ENCODE assay signal across 8 cellular contexts in the genomic region with DNA sequence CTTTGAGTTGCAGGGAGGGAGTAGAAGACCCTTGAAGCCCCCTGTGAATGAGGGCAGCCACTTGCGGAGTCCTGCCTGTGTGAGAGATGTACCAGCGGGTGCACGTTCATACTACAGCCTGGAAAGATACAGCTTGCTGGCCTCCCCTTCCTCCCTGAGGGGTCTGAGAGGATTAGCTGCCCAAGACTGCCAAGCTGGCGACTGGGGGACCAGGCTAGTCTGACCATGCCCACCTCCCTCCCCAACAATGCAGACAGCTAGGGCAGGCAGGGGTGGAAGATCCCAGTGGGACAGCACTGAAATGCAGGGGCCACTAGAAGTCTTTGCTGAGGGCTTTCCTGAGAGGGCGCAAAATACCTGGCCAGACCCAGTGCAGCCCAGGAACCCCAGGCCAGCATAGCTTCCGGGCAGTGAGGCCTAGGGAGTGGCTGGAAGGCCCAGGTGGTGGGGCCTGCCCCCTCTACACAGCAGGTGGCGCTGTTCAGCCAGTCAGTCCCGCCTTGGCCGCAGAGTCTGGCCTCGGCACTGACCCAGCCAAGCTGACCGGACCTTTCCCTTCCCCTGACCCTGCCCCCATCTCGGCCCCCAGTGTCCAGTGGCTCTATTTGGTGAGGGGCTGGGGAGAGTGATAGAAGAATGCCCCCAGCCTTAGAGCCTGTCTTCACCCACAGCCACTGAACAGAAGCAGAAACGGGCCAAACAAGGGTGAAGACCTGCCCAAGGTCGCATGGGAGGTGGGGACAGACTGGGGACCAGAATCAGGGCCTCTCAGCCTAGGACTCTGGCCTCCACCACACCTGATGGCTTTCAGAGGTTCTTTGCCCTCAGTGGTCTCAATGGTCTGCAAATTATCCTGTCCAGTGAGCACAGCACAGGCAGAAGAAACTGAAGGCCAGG. TPM values are rescaled to one million over a fixed set of nuclear protein-coding genes. Genes with fewer than 3 reads are reported as not detected.
DNase-seq lines count a peak whose midpoint lies in the region; ATAC-seq and TF ChIP-seq lines count a peak whose summit lies in the region.

No MANE protein-coding gene starts in this region.

- H4K20me1 ChIP-seq in PC-3 (ENCODE audit: low read length): no peaks in the 10 kb centered on the region
- H4K20me1 ChIP-seq in osteoblast (ENCODE audit: insufficient read depth, low read length): no peaks in the 10 kb centered on the region

- no peak overlapping the region for H3K27ac Mint-ChIP-seq in activated naive CD8-positive, alpha-beta T cell treated with anti-CD3 and anti-CD28 coated beads for 36 hours

- H3K79me2 ChIP-seq in PC-3 (ENCODE audit: low read length) (no peaks in the 10 kb centered on the region), osteoblast (ENCODE audit: insufficient read depth, low read length) (no peaks in the 10 kb centered on the region)

- H3K36me3 ChIP-seq in PC-3 (ENCODE audit: low read depth, low read length): peaks cover 4% of the 10 kb centered on the region; the same call in 1 of the 2 replicates
- no peaks in the 10 kb centered on the region for H3K36me3 ChIP-seq in osteoblast (ENCODE audit: insufficient read depth, low read length)

- no peak overlapping the region for H3K9ac ChIP-seq in PC-3 (ENCODE audit: low read length)

- H2AFZ ChIP-seq in PC-3 (ENCODE audit: low read length): peak overlapping the region; percentile 54
- H2AFZ ChIP-seq in osteoblast (ENCODE audit: low read length): no peak overlapping the region

- no peaks in the 10 kb centered on the region for H3K4me1 Mint-ChIP-seq in activated naive CD8-positive, alpha-beta T cell treated with anti-CD3 and anti-CD28 coated beads for 36 hours

- intact Hi-C loops in PC-3 (cut with micrococcal nuclease) (loop anchor here (1.0 to 5.0 kb wide), 2 partner anchors 29 to 360 kb away; no protein-coding TSS in a partner anchor), head of caudate nucleus (cut with DNase I) (loop anchor here (5.0 kb wide), 1 partner anchor 360 kb away; no protein-coding TSS in a partner anchor)

- H3K4me3 ChIP-seq in PC-3 (ENCODE audit: low read length): no peak overlapping the region
- no peak overlapping the region for H3K4me3 ChIP-seq in osteoblast (ENCODE audit: insufficient read depth, low read length)

- peak; percentile 89 for DNase-seq in GM10248 (ENCODE audit: extremely low spot score)
- DNase-seq in PC-3: peak; percentile 78
- DNase-seq in activated naive CD8-positive, alpha-beta T cell treated with anti-CD3 and anti-CD28 coated beads for 36 hours: peak; percentile 50
- peak; percentile 73 to 97 (median 90) for DNase-seq in head of caudate nucleus
- peak; percentile 99 for DNase-seq in osteoblast (ENCODE audit: insufficient read length, low spot score, missing footprints)

- POLR2A ChIA-PET in GM10248 (lab: Yijun Ruan, JAX) (no interaction called here), PC-3 (lab: Charles Lee; ENCODE audit: unreplicated experiment) (no interaction called here)

- TF ChIP-seq CTCF in GM10248 (IDR thresholded peaks at IDR 0.05; ENCODE audit: control extremely low read depth, extremely low read depth, low read depth, missing control alignments) (peak; percentile 94), PC-3 (conservative IDR thresholded peaks at IDR 0.05; ENCODE audit: low read depth, low read length) (peak; percentile 96), osteoblast (IDR thresholded peaks at IDR 0.05; ENCODE audit: extremely low read depth, low read depth, low read length) (peak; percentile 90)

- H3K27me3 ChIP-seq in PC-3 (ENCODE audit: low read length) (no peaks in the 10 kb centered on the region), osteoblast (ENCODE audit: insufficient read depth, low read length) (peaks cover 4% of the 10 kb centered on the region)

- H3K4me3 Mint-ChIP-seq in activated naive CD8-positive, alpha-beta T cell treated with anti-CD3 and anti-CD28 coated beads for 36 hours: no peak overlapping the region

- H3K9me3 Mint-ChIP-seq in activated naive CD8-positive, alpha-beta T cell treated with anti-CD3 and anti-CD28 coated beads for 36 hours: no peaks in the 10 kb centered on the region

- ATAC-seq in HG02798 (IDR thresholded peaks at IDR 0.05; ENCODE audit: poor library complexity, unreplicated experiment): peak; percentile 71
- ATAC-seq in PC-3: peak; percentile 89
- ATAC-seq in HG02973 (IDR thresholded peaks at IDR 0.05; ENCODE audit: unreplicated experiment): no peak
- ATAC-seq in HG03097 (IDR thresholded peaks at IDR 0.05; ENCODE audit: low FRiP score, unreplicated experiment): no peak

- H3K4me2 ChIP-seq in PC-3 (ENCODE audit: low read length) (0 out of 2 replicates have a peak overlapping the region, but pooled peaks have one; percentile 27), osteoblast (ENCODE audit: insufficient read depth, low read length) (no peak overlapping the region)

- H3K4me1 ChIP-seq in PC-3 (ENCODE audit: insufficient read depth, low read length): peaks cover 10% of the 10 kb centered on the region; the same call in 1 of the 2 replicates
- peaks cover 9% of the 10 kb centered on the region for H3K4me1 ChIP-seq in osteoblast (ENCODE audit: insufficient read depth, low read length)

- no peaks in the 10 kb centered on the region for H3K36me3 Mint-ChIP-seq in activated naive CD8-positive, alpha-beta T cell treated with anti-CD3 and anti-CD28 coated beads for 36 hours

- H3K9me3 ChIP-seq in PC-3 (ENCODE audit: low read length) (no peaks in the 10 kb centered on the region), osteoblast (ENCODE audit: low read depth, low read length) (no peaks in the 10 kb centered on the region)

- no peak overlapping the region for H3K27ac ChIP-seq in PC-3 (ENCODE audit: low read length)
- H3K27ac ChIP-seq in osteoblast (ENCODE audit: low read depth, low read length): no peak overlapping the region

- H3K27me3 Mint-ChIP-seq in activated naive CD8-positive, alpha-beta T cell treated with anti-CD3 and anti-CD28 coated beads for 36 hours: peaks cover 22% of the 10 kb centered on the region

- no TSS peak for BruUV-seq in PC-3 (replicated peaks; lab: Mats Ljungman, UMichigan)

- no peaks in the 10 kb centered on the region for H3F3A ChIP-seq in PC-3 (ENCODE audit: low read length, unreplicated experiment)

- no peaks in the 10 kb centered on the region for H3K9me2 ChIP-seq in PC-3 (replicated peaks; ENCODE audit: low read length)

- CTCF ChIA-PET in GM10248 (lab: Yijun Ruan, JAX): interaction anchor here (0.6 to 6.6 kb wide), 36 partner anchors 8 to 391 kb away, joined by 3 to 91 read pairs (median 6); a partner anchor contains a TSS
- CTCF ChIA-PET in PC-3 (lab: Charles Lee): interaction anchor here (0.5 to 1.1 kb wide), 6 partner anchors 16 to 361 kb away, joined by 3 to 6 read pairs (median 4); no protein-coding TSS in a partner anchor

RNA-seq across cellular contexts. Expression of a gene that starts 4.8 kb away (rescaled TPM):
- total RNA-seq in PC-3 (2014; rRNA removed) (5.1 and 7.0 TPM in 2 replicates), osteoblast (0.29 and 0.36 TPM in 2 replicates)
- under 1 TPM; 0.68 to 0.70 TPM for total RNA-seq in activated naive CD8-positive, alpha-beta T cell treated with anti-CD3 and anti-CD28 coated beads for 36 hours

RNA-seq across cellular contexts. Expression of a gene that starts 44.8 kb away (rescaled TPM):
- total RNA-seq in PC-3 (2014; rRNA removed) (79.2 and 110 TPM in 2 replicates), osteoblast (63.3 and 81.9 TPM in 2 replicates)
- 100 to 1,000 TPM; 143 TPM for total RNA-seq in activated naive CD8-positive, alpha-beta T cell treated with anti-CD3 and anti-CD28 coated beads for 36 hours

RNA-seq across cellular contexts. Expression of a gene that starts 45.1 kb away (rescaled TPM):
- 132 and 137 TPM in 2 replicates for total RNA-seq in PC-3 (2014; rRNA removed)
- 100 to 1,000 TPM; 135 to 140 TPM for total RNA-seq in activated naive CD8-positive, alpha-beta T cell treated with anti-CD3 and anti-CD28 coated beads for 36 hours
- 7.7 and 9.0 TPM in 2 replicates for total RNA-seq in osteoblast

Comparison
In these comparisons a context has a peak if more than half of its experiments do, and no peak if none do; other contexts are left out.
1. ATAC-seq: peak in HG02798 (single experiment) and PC-3 (single experiment); none in HG02973 (single experiment) and HG03097 (single experiment).
2. RNA of a gene that starts 45.1 kb away (total RNA-seq): 135 to 140 TPM in activated naive CD8-positive, alpha-beta T cell treated with anti-CD3 and anti-CD28 coated beads for 36 hours and 132 to 137 TPM in PC-3; 7.7 to 9.0 TPM in osteoblast; every median in the first group is over 10 times any median in the second.
3. Peak in every context shown above with its lines, with median percentiles within 50 percentile points of each other: DNase-seq and CTCF ChIP-seq.